In genomic region chr16:57485916-57486857, GRCh38 we compare ENCODE assay signal across 8 cellular contexts. TPM values are rescaled to one million over a fixed set of nuclear protein-coding genes. Genes with fewer than 3 reads are reported as not detected.
DNase-seq lines count a peak whose midpoint lies in the region; ATAC-seq, FAIRE-seq and TF ChIP-seq lines count a peak whose summit lies in the region.

Gene DOK4, minus strand, starts transcription at chr16:57486493. Its CDS starts 6,986 bp downstream, at chr16:57479507.

- H3K36me3 ChIP-seq in keratinocyte (ENCODE audit: control insufficient read depth in 2 of 2, extremely low read depth in 1 of 2, insufficient read depth in 2 of 2, low read length in 2 of 2) = no peaks in the 10 kb centered on the region

- peak within 1 kb of the TSS; percentile 58 to 91 (median 61) for H3K4me3 ChIP-seq in keratinocyte (ENCODE audit: control insufficient read depth in 2 of 3, extremely low read depth in 1 of 3, insufficient read depth in 2 of 3, low read depth in 1 of 3, low read length in 3 of 3)

- no peaks in the 10 kb centered on the region for H3K27me3 ChIP-seq in keratinocyte (ENCODE audit: control insufficient read depth, extremely low read depth, insufficient read depth, low read length)

- H3K27ac ChIP-seq in keratinocyte (ENCODE audit: control insufficient read depth, insufficient read depth, low read length) = peak within 1 kb of the TSS; percentile 22

- H3K79me2 ChIP-seq in keratinocyte (ENCODE audit: control insufficient read depth, insufficient read depth, low read length) = no peaks in the 10 kb centered on the region

- H2AFZ ChIP-seq in keratinocyte (ENCODE audit: control insufficient read depth, low read length) = peak within 1 kb of the TSS; percentile 93

- TF ChIP-seq CTCF in keratinocyte (optimal IDR thresholded peaks at IDR 0.05 in 1 of 3, IDR thresholded peaks at IDR 0.05 in 1 of 3, conservative IDR thresholded peaks at IDR 0.05 in 1 of 3; ENCODE audit: extremely low read depth in 1 of 3, insufficient read depth in 2 of 3, low read length in 3 of 3) = no peak

- peak within 1 kb of the TSS; percentile 85 for H3K4me2 ChIP-seq in keratinocyte (ENCODE audit: control insufficient read depth, extremely low read depth, insufficient read depth, low read depth, low read length)

- FAIRE-seq in GM12891 (lab: Jason Lieb, UNC) = peak; percentile 93
- FAIRE-seq in keratinocyte (lab: Jason Lieb, UNC) = no peak

- peak within 1 kb of the TSS; percentile 70 for H3K9ac ChIP-seq in keratinocyte (ENCODE audit: control insufficient read depth, extremely low read depth, insufficient read depth, low read length)

- TF ChIP-seq POLR2A in GM12891 (IDR thresholded peaks at IDR 0.05; ENCODE audit: low read depth, low read length) = no peak

- ATAC-seq in HG02571 (IDR thresholded peaks at IDR 0.05; ENCODE audit: unreplicated experiment) (peak; percentile 79), HG03565 (IDR thresholded peaks at IDR 0.05; ENCODE audit: unreplicated experiment) (no peak)
- ATAC-seq in activated CD4-positive, CD25-positive, alpha-beta regulatory T cell treated with anti-CD3 and anti-CD28 coated beads, Interleukin-2, amount 50 U/mL, for 24 hours = peak; percentile 97 to 98

- H3K9me1 ChIP-seq in keratinocyte (ENCODE audit: control insufficient read depth, extremely low read depth, insufficient read depth, low read length) = no peaks in the 10 kb centered on the region

- no peaks in the 10 kb centered on the region for H4K20me1 ChIP-seq in keratinocyte (ENCODE audit: control insufficient read depth, extremely low read depth, insufficient read depth, low read length)

- H3K9me3 ChIP-seq in keratinocyte (ENCODE audit: control insufficient read depth, low read depth, low read length) = no peaks in the 10 kb centered on the region

- H3K4me1 ChIP-seq in keratinocyte (ENCODE audit: control insufficient read depth, extremely low read depth, insufficient read depth, low read length) = peaks cover 21% of the 10 kb centered on the region

- dilution Hi-C loops in keratinocyte (cut with MboI; ENCODE audit: extremely low pct_ligation_motif_present, low sequenced_read_pairs) = no loop called here

- DNase-seq in GM12891 (ENCODE audit: insufficient read length, low spot score) (peak; percentile 97), NCI-H1105 (lab: John Stamatoyannopoulos, UW) (peak; percentile 24), keratinocyte (ENCODE audit: low read depth, low spot score) (no peak)
- DNase-seq in central memory CD4-positive, alpha-beta T cell = peak; percentile 63
- DNase-seq in stimulated activated CD4-positive, alpha-beta T cell treated with anti-CD3 and anti-CD28 coated beads, Interleukin-15, amount 100 ng/mL, for 1 hour (ENCODE audit: low read depth in 1 of 2, low spot score in 1 of 2) = peak; percentile 60 to 82

TF ChIP-seq in GM12891, 5 proteins besides CTCF, POLR2A, EP300 and RAD21:
- no peak for TF ChIP-seq PAX5 (IDR thresholded peaks at IDR 0.05; ENCODE audit: insufficient read depth, low read length, severe bottlenecking)
- no peak for TF ChIP-seq TAF1 (IDR thresholded peaks at IDR 0.05; ENCODE audit: low read depth, low read length)
- TF ChIP-seq POLR2AphosphoS5 (IDR thresholded peaks at IDR 0.05; ENCODE audit: low read depth, low read length) = no peak
- no peak for TF ChIP-seq POU2F2 (IDR thresholded peaks at IDR 0.05; ENCODE audit: low read depth, low read length)
- TF ChIP-seq SPI1 (IDR thresholded peaks at IDR 0.05; ENCODE audit: low read depth, low read length) = no peak

RNA-seq across cellular contexts. Expression of gene DOK4, which starts in this region (rescaled TPM):
- 7.8 TPM for polyA plus RNA-seq in GM12891 (2012; ENCODE audit: low read depth, missing spikeins)
- polyA plus RNA-seq in keratinocyte = 17.3 to 33.4 TPM (median 17.6 TPM) in 3 replicates
- polyA plus RNA-seq in keratinocyte (2011; ENCODE audit: low read depth) = 5.4 TPM
- polyA plus RNA-seq in keratinocyte (2011; cell fraction: cytosol; rRNA removed) = 19.1 and 29.6 TPM in 2 replicates
- polyA plus RNA-seq in keratinocyte (2011; cell fraction: nucleus; rRNA removed) = 26.7 and 27.7 TPM in 2 replicates
- 16.6 and 20.0 TPM in 2 replicates for polyA plus RNA-seq in keratinocyte (2012; ENCODE audit: low replicate concordance)
- polyA minus RNA-seq in keratinocyte = 19.7 to 38.7 TPM (median 35.3 TPM) in 3 replicates
- polyA minus RNA-seq in keratinocyte (2011; cell fraction: cytosol; rRNA and poly(A)+ RNA removed) = 30.3 TPM
- polyA minus RNA-seq in keratinocyte (2011; cell fraction: nucleus; rRNA and poly(A)+ RNA removed) = 11.2 and 13.7 TPM in 2 replicates
